13 cellular contexts compared by ENCODE assay signal in the genomic region with DNA sequence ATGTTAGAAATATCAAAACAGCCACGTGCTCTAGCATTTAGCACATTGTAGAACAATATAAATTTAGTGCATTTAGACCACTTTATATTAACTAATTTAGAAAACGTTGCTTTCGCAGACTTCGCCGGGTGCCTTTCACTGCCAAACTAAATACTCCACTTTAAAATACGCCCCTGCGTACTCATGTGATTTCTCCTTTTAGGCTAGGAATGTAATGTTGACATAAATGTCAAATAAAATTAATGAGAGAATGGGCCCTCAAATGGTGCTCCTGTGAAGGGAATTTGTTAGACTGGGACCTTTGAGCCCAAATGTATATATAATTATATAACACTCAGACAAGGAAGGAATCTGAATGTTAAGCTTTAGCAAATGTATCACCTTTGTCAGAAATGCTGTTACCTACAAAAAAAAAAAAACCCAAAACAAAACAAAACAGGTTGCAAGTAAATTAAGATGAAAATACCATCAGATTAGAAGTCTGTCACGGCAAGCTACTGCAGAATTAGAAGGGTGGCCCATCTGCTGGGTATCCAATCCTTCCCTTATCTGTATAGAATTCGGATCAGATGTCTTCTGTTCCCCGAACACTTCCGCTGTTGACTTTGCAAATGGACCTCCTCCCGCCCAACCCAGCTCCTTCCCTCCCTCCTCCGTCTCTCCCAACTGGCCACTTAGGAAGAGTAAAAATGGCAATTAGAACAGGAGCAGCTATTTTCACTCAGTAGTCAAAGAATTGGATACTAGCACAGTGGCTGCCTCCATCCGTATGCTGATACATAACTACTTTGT.
DNase-seq lines count a peak whose midpoint lies in the region; ATAC-seq and TF ChIP-seq lines count a peak whose summit lies in the region.
"Had no signal": no experiment of that assay in that cellular context is flagged by ENCODE, and none has a peak within 500 bp of the region (broad histone marks: within the 10 kb centered on the region; RNA-seq: fewer than 3 reads in every experiment).

No MANE protein-coding gene starts in this region.

- ATAC-seq in CD4-positive, CD25-positive, alpha-beta regulatory T cell (ENCODE audit: low read depth in 2 of 2), result no peak
- peak; percentile 41 to 82 for ATAC-seq in lower lobe of right lung
- ATAC-seq in GM21529 (IDR thresholded peaks at IDR 0.05; ENCODE audit: unreplicated experiment), result no peak

- no peaks in the 10 kb centered on the region for H3K27me3 Mint-ChIP-seq in CD4-positive, CD25-positive, alpha-beta regulatory T cell
- no peaks in the 10 kb centered on the region for H3K27me3 Mint-ChIP-seq in activated CD4-positive, alpha-beta memory T cell treated with anti-CD3 and anti-CD28 coated beads, Interleukin-2, amount 10 ng/mL, durations not matched to agents 7 days and 5 days

- H3K36me3 Mint-ChIP-seq in CD4-positive, CD25-positive, alpha-beta regulatory T cell, result peaks cover 23% of the 10 kb centered on the region
- peaks cover 21% of the 10 kb centered on the region for H3K36me3 Mint-ChIP-seq in activated CD4-positive, alpha-beta memory T cell treated with anti-CD3 and anti-CD28 coated beads, Interleukin-2, amount 10 ng/mL, durations not matched to agents 7 days and 5 days (ENCODE audit: low read depth)

- no peak for TF ChIP-seq CTCF in lower lobe of right lung (IDR thresholded peaks at IDR 0.05)

- no peak overlapping the region for H3K27ac ChIP-seq in CD4-positive, CD25-positive, alpha-beta regulatory T cell (ENCODE audit: insufficient read depth, low read length, poor library complexity, severe bottlenecking)
- H3K27ac ChIP-seq in lower lobe of right lung, result no peak overlapping the region
- H3K27ac ChIP-seq: PC-9, thyroid gland had no signal

- H3K9me3 Mint-ChIP-seq in CD4-positive, CD25-positive, alpha-beta regulatory T cell, result no peaks in the 10 kb centered on the region
- no peaks in the 10 kb centered on the region for H3K9me3 Mint-ChIP-seq in activated CD4-positive, alpha-beta memory T cell treated with anti-CD3 and anti-CD28 coated beads, Interleukin-2, amount 10 ng/mL, durations not matched to agents 7 days and 5 days

- peak overlapping the region in 1 of 4 donors; percentile 13 for H3K4me3 Mint-ChIP-seq in CD4-positive, CD25-positive, alpha-beta regulatory T cell
- H3K4me3 Mint-ChIP-seq in activated CD4-positive, alpha-beta memory T cell treated with anti-CD3 and anti-CD28 coated beads, Interleukin-2, amount 10 ng/mL, durations not matched to agents 7 days and 5 days, result no peak overlapping the region

- no peak overlapping the region for H3K4me3 ChIP-seq in CD4-positive, CD25-positive, alpha-beta regulatory T cell (ENCODE audit: low read depth, low read length)
- H3K4me3 ChIP-seq in lower lobe of right lung, result peak overlapping the region; percentile 21
- H3K4me3 ChIP-seq: PC-9, thyroid gland had no signal

- peaks cover 20 to 69% (median 41%) of the 10 kb centered on the region in 4 donors for H3K4me1 Mint-ChIP-seq in CD4-positive, CD25-positive, alpha-beta regulatory T cell
- no peaks in the 10 kb centered on the region for H3K4me1 Mint-ChIP-seq in activated CD4-positive, alpha-beta memory T cell treated with anti-CD3 and anti-CD28 coated beads, Interleukin-2, amount 10 ng/mL, durations not matched to agents 7 days and 5 days

- peak overlapping the region in 2 of 3 donors; percentile 10 to 52 for H3K27ac Mint-ChIP-seq in CD4-positive, CD25-positive, alpha-beta regulatory T cell
- H3K27ac Mint-ChIP-seq in activated CD4-positive, alpha-beta memory T cell treated with anti-CD3 and anti-CD28 coated beads, Interleukin-2, amount 10 ng/mL, durations not matched to agents 7 days and 5 days, result no peak overlapping the region

- no peaks in the 10 kb centered on the region for H3K4me1 ChIP-seq in CD4-positive, CD25-positive, alpha-beta regulatory T cell (ENCODE audit: control insufficient read depth, insufficient read depth, low read length, poor library complexity, severe bottlenecking)
- H3K4me1 ChIP-seq in lower lobe of right lung, result peaks cover 35% of the 10 kb centered on the region

- intact Hi-C loops in lower lobe of right lung (cut with DNase I), result no loop called here

- no peaks in the 10 kb centered on the region for H3K27me3 ChIP-seq in CD4-positive, CD25-positive, alpha-beta regulatory T cell (ENCODE audit: control insufficient read depth, insufficient read depth, low read length)
- no peaks in the 10 kb centered on the region for H3K27me3 ChIP-seq in lower lobe of right lung (ENCODE audit: low read depth)
- H3K27me3 ChIP-seq: thyroid gland had no signal

- H3K9me3 ChIP-seq in CD4-positive, CD25-positive, alpha-beta regulatory T cell (ENCODE audit: control insufficient read depth in 2 of 2, low read length in 2 of 2), result no peaks in the 10 kb centered on the region
- no peaks in the 10 kb centered on the region for H3K9me3 ChIP-seq in lower lobe of right lung
- H3K9me3 ChIP-seq: thyroid gland had no signal

- peaks cover 33% of the 10 kb centered on the region for H3K36me3 ChIP-seq in CD4-positive, CD25-positive, alpha-beta regulatory T cell (ENCODE audit: control insufficient read depth, insufficient read depth, low read length)
- no peaks in the 10 kb centered on the region for H3K36me3 ChIP-seq in lower lobe of right lung
- H3K36me3 ChIP-seq: thyroid gland had no signal

- CTCF ChIA-PET in activated CD4-positive, alpha-beta memory T cell treated with anti-CD3 and anti-CD28 coated beads, Interleukin-2, amount 10 ng/mL, durations not matched to agents 7 days and 5 days (lab: Charles Lee), result no interaction called here

- POLR2A ChIA-PET in activated CD4-positive, alpha-beta memory T cell treated with anti-CD3 and anti-CD28 coated beads, Interleukin-2, amount 10 ng/mL, durations not matched to agents 7 days and 5 days (lab: Charles Lee), result no interaction called here

- DNase-seq in CD4-positive, CD25-positive, alpha-beta regulatory T cell, result no peak
- DNase-seq in NCI-H187 treated with DMSO at 0.1 percent for 48 hours (lab: John Stamatoyannopoulos, UW), result peak; percentile 56
- DNase-seq in cerebellar cortex (ENCODE audit: low spot score), result peak; percentile 29
- no peak for DNase-seq in lower lobe of right lung
- no peak for DNase-seq in activated CD4-positive, alpha-beta memory T cell treated with anti-CD3 and anti-CD28 coated beads, Interleukin-2, amount 10 ng/mL, durations not matched to agents 7 days and 5 days
- no peak for DNase-seq in NCI-H226
- DNase-seq in SKM-1 (lab: John Stamatoyannopoulos, UW; ENCODE audit: unreplicated experiment), result no peak
- DNase-seq: activated T-cell treated with anti-CD3 and anti-CD28 coated beads, Interleukin-2, amount 50 U/mL, for 1 hour; NCI-H2081; PC-9; T-helper 1 cell; thyroid gland had no signal

Comparison
In these comparisons a context has a peak if more than half of its experiments do, and no peak if none do; other contexts are left out.
1. ATAC-seq: peak in lower lobe of right lung (2 of 2); none in CD4-positive, CD25-positive, alpha-beta regulatory T cell (0 of 2) and GM21529 (single experiment).
2. DNase-seq: peak in NCI-H187 treated with DMSO at 0.1 percent for 48 hours (single experiment) and cerebellar cortex (single experiment); none in CD4-positive, CD25-positive, alpha-beta regulatory T cell (0 of 3), lower lobe of right lung (single experiment), activated CD4-positive, alpha-beta memory T cell treated with anti-CD3 and anti-CD28 coated beads, Interleukin-2, amount 10 ng/mL, durations not matched to agents 7 days and 5 days (single experiment), NCI-H226 (single experiment) and SKM-1 (single experiment).